Comparison of ENCODE assay signal across 21 cellular contexts in the genomic region with DNA sequence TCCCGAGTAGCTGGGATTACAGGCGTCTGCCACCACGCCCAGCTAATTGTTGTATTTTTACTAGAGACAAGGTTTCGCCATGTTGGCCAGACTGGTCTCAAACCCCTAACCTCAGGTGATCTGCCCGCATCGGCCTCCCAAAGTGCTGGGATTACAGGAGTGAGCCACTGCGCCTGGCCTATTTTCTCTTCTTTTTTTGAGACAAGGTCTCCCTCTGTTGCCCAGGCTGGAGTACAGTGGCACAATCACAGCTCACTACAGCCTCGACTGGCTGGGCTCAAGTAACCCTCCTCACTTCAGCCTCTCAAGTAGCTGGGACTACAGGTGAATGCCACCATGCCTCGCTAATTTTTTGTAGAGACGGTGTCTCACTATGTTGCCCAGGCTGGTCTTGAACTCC. TPM values are rescaled to one million over a fixed set of nuclear protein-coding genes. Genes with fewer than 3 reads are reported as not detected.
"Had no signal": no experiment of that assay in that cellular context is flagged by ENCODE, and none has a peak within 500 bp of the region (broad histone marks: within the 10 kb centered on the region; RNA-seq: fewer than 3 reads in every experiment).

No MANE protein-coding gene starts in this region.

RNA-seq across cellular contexts. Expression of a gene that starts 9.1 kb away (rescaled TPM):
- total RNA-seq: activated naive CD4-positive, alpha-beta T cell treated with anti-CD3 and anti-CD28 coated beads for 36 hours; activated naive CD4-positive, alpha-beta T cell treated with anti-CD3 and anti-CD28 coated beads, Interleukin-2, amount 50 U/mL, for 72 hours; activated naive CD8-positive, alpha-beta T cell treated with anti-CD3 and anti-CD28 coated beads for 36 hours; activated naive CD8-positive, alpha-beta T cell treated with anti-CD3 and anti-CD28 coated beads, Interleukin-2, amount 10 ng/mL, durations not matched to agents 7 days and 5 days; activated T-cell treated with anti-CD3 and anti-CD28 coated beads, Interleukin-2, amount 50 U/mL, for 4 hours; activated T-cell treated with anti-CD3 and anti-CD28 coated beads, Interleukin-2, amount 50 U/mL, for 72 hours; activated T-helper 1 cell treated with anti-CD3 and anti-CD28 coated beads, Interleukin-12 subunit alpha, Interleukin-12 subunit beta, Interleukin-2, Interleukin-4 antibody, amounts not matched to agents 30 ng/mL and 10 ng/mL and 1 ng/mL, durations not matched to agents 14 hours and 24 hours and 36 hours; activated T-helper 17 cell treated with anti-CD3 and anti-CD28 coated beads, Interleukin-2, amount 50 U/mL, for 72 hours; activated T-helper 2 cell treated with anti-CD3 and anti-CD28 coated beads, Interferon-gamma antibody, Interleukin-2, Interleukin-4, amounts not matched to agents 10 μg/mL and 5 μg/mL and 100 μg/mL, durations not matched to agents 14 hours and 24 hours and 36 hours; adrenal gland; aorta; ascending aorta; body of pancreas; breast epithelium; bronchial epithelial cell; cardiac muscle cell; cardiac septum; cerebellum had no signal
- polyA plus RNA-seq: adipose tissue, adrenal gland, aorta, cardiac muscle cell had no signal

RNA-seq across cellular contexts. Expression of a gene that starts 9.6 kb away (rescaled TPM):
- total RNA-seq: activated naive CD4-positive, alpha-beta T cell treated with anti-CD3 and anti-CD28 coated beads for 36 hours; activated naive CD4-positive, alpha-beta T cell treated with anti-CD3 and anti-CD28 coated beads, Interleukin-2, amount 50 U/mL, for 72 hours; activated naive CD8-positive, alpha-beta T cell treated with anti-CD3 and anti-CD28 coated beads for 36 hours; activated naive CD8-positive, alpha-beta T cell treated with anti-CD3 and anti-CD28 coated beads, Interleukin-2, amount 10 ng/mL, durations not matched to agents 7 days and 5 days; activated T-cell treated with anti-CD3 and anti-CD28 coated beads, Interleukin-2, amount 50 U/mL, for 72 hours; activated T-helper 1 cell treated with anti-CD3 and anti-CD28 coated beads, Interleukin-12 subunit alpha, Interleukin-12 subunit beta, Interleukin-2, Interleukin-4 antibody, amounts not matched to agents 30 ng/mL and 10 ng/mL and 1 ng/mL, durations not matched to agents 14 hours and 24 hours and 36 hours; activated T-helper 17 cell treated with anti-CD3 and anti-CD28 coated beads, Interleukin-2, amount 50 U/mL, for 72 hours; activated T-helper 2 cell treated with anti-CD3 and anti-CD28 coated beads, Interferon-gamma antibody, Interleukin-2, Interleukin-4, amounts not matched to agents 10 μg/mL and 5 μg/mL and 100 μg/mL, durations not matched to agents 14 hours and 24 hours and 36 hours; aorta; ascending aorta; astrocyte; bronchial epithelial cell; cardiac septum; chondrocyte had no signal
- polyA plus RNA-seq: cardiac muscle cell had no signal
